14 cellular contexts compared by ENCODE assay signal in genomic region chr17:64213995-64214507, GRCh38. TPM values are rescaled to one million over a fixed set of nuclear protein-coding genes. Genes with fewer than 3 reads are reported as not detected.
DNase-seq lines count a peak whose midpoint lies in the region; ATAC-seq and TF ChIP-seq lines count a peak whose summit lies in the region.
"Had no signal": no experiment of that assay in that cellular context is flagged by ENCODE, and none has a peak within 500 bp of the region (broad histone marks: within the 10 kb centered on the region; RNA-seq: fewer than 3 reads in every experiment).

No MANE protein-coding gene starts in this region.

- peak; percentile 29 for DNase-seq in M059J (ENCODE audit: low read depth)
- peak; percentile 87 for DNase-seq in NCI-H2227 treated with DMSO at 0.1 percent for 48 hours (lab: John Stamatoyannopoulos, UW)
- peak; percentile 40 for DNase-seq in brain microvascular endothelial cell
- no peak for DNase-seq in activated T-cell treated with anti-CD3 and anti-CD28 coated beads for 4 hours
- DNase-seq in hypothalamus (lab: John Stamatoyannopoulos, UW): no peak
- DNase-seq in caudate nucleus (lab: John Stamatoyannopoulos, UW): no peak
- DNase-seq: activated CD8-positive, alpha-beta T cell treated with anti-CD3 and anti-CD28 coated beads, Interleukin-2, amount 10 ng/mL, durations not matched to agents 7 days and 5 days; naive thymus-derived CD8-positive, alpha-beta T cell; NCI-H82; SHP77; small intestine had no signal

- no peaks in the 10 kb centered on the region for H3K27me3 ChIP-seq in brain microvascular endothelial cell (replicated peaks)
- H3K27me3 ChIP-seq in neutrophil: no peaks in the 10 kb centered on the region

- in situ Hi-C loops in brain microvascular endothelial cell (cut with HindIII; ENCODE audit: low pct_ligation_motif_present, low sequenced_read_pairs): no loop called here

- peaks cover 17 to 25% of the 10 kb centered on the region in 2 experiments for H3K4me1 ChIP-seq in neutrophil (ENCODE audit: control insufficient read depth in 1 of 2, insufficient read depth in 1 of 2, low read depth in 1 of 2, low read length in 1 of 2)

- H3K36me3 ChIP-seq in brain microvascular endothelial cell (replicated peaks) (no peaks in the 10 kb centered on the region), neutrophil (peaks cover 28% of the 10 kb centered on the region)

- TF ChIP-seq CTCF in brain microvascular endothelial cell (IDR thresholded peaks at IDR 0.05; ENCODE audit: low read depth, low read length, missing control alignments) (no peak), neutrophil (IDR thresholded peaks at IDR 0.05) (no peak)

- H3K27ac ChIP-seq in brain microvascular endothelial cell: no peak overlapping the region
- peak overlapping the region; percentile 43 for H3K27ac ChIP-seq in neutrophil
- no peak overlapping the region for H3K27ac ChIP-seq in caudate nucleus (ENCODE audit: low read depth, low read length)

- no peak for ATAC-seq in HG03159 (IDR thresholded peaks at IDR 0.05; ENCODE audit: unreplicated experiment)
- ATAC-seq: activated CD8-positive, alpha-beta T cell treated with anti-CD3 and anti-CD28 coated beads, Interleukin-2, amount 10 ng/mL, durations not matched to agents 7 days and 5 days; left lobe of liver; naive thymus-derived CD8-positive, alpha-beta T cell had no signal

- H3K9me3 ChIP-seq in neutrophil: no peaks in the 10 kb centered on the region

- H3K4me3 ChIP-seq in brain microvascular endothelial cell (ENCODE audit: low read depth, low read length): no peak overlapping the region
- no peak overlapping the region for H3K4me3 ChIP-seq in neutrophil (ENCODE audit: low read depth in 1 of 2, low read length in 1 of 2)

RNA-seq across cellular contexts. Expression of gene TEX2, which starts 49.0 kb away (rescaled TPM):
- 13.4 and 22.6 TPM in 2 replicates for total RNA-seq in M059J (2014; rRNA removed; shearing (Covaris generic))

Comparison
In these comparisons a context has a peak if more than half of its experiments do, and no peak if none do; other contexts are left out.
1. DNase-seq: peak in M059J (single experiment), NCI-H2227 treated with DMSO at 0.1 percent for 48 hours (single experiment) and brain microvascular endothelial cell (single experiment); none in activated T-cell treated with anti-CD3 and anti-CD28 coated beads for 4 hours (single experiment), hypothalamus (0 of 51) and caudate nucleus (0 of 61).